In genomic region chr10:132319853-132320669, GRCh38 we compare ENCODE assay signal across 9 cellular contexts. TPM values are rescaled to one million over a fixed set of nuclear protein-coding genes. Genes with fewer than 3 reads are reported as not detected.
A peak's percentile ranks its signal among the peaks of the same experiment; 100 is the strongest.
DNase-seq lines count a peak whose midpoint lies in the region; ATAC-seq and TF ChIP-seq lines count a peak whose summit lies in the region.
"Had no signal": no experiment of that assay in that cellular context is flagged by ENCODE, and none has a peak within 500 bp of the region (broad histone marks: within the 10 kb centered on the region; RNA-seq: fewer than 3 reads in every experiment).

No MANE protein-coding gene starts in this region.

- H3K36me3 ChIP-seq in left lung: peaks cover 0 to 4% of the 10 kb centered on the region in 2 donors

- peaks cover 0 to 34% of the 10 kb centered on the region in 2 donors for H3K4me1 ChIP-seq in left lung
- H3K4me1 ChIP-seq: BLaER1 had no signal

- H3K27ac ChIP-seq in left lung: peak overlapping the region in 1 of 2 donors; percentile 45
- H3K27ac ChIP-seq: BLaER1 had no signal

- H3K27me3 Mint-ChIP-seq in activated CD8-positive, alpha-beta T cell treated with anti-CD3 and anti-CD28 coated beads, Interleukin-2, amount 10 ng/mL, durations not matched to agents 7 days and 5 days (ENCODE audit: low read depth): peaks cover 3% of the 10 kb centered on the region

- CTCF ChIA-PET in activated CD8-positive, alpha-beta T cell treated with anti-CD3 and anti-CD28 coated beads, Interleukin-2, amount 10 ng/mL, durations not matched to agents 7 days and 5 days (lab: Charles Lee): no interaction called here

- H3K4me3 Mint-ChIP-seq in activated CD8-positive, alpha-beta T cell treated with anti-CD3 and anti-CD28 coated beads, Interleukin-2, amount 10 ng/mL, durations not matched to agents 7 days and 5 days: no peak overlapping the region

- peak; percentile 98 for ATAC-seq in GM21576 (IDR thresholded peaks at IDR 0.05; ENCODE audit: unreplicated experiment)
- ATAC-seq in activated CD8-positive, alpha-beta T cell treated with anti-CD3 and anti-CD28 coated beads, Interleukin-2, amount 10 ng/mL, durations not matched to agents 7 days and 5 days: peak; percentile 58
- ATAC-seq in left lung: peak; percentile 87

- peaks cover 15% of the 10 kb centered on the region for H3K4me1 Mint-ChIP-seq in activated CD8-positive, alpha-beta T cell treated with anti-CD3 and anti-CD28 coated beads, Interleukin-2, amount 10 ng/mL, durations not matched to agents 7 days and 5 days (ENCODE audit: low read depth)

- no peaks in the 10 kb centered on the region for H3K9me3 Mint-ChIP-seq in activated CD8-positive, alpha-beta T cell treated with anti-CD3 and anti-CD28 coated beads, Interleukin-2, amount 10 ng/mL, durations not matched to agents 7 days and 5 days (ENCODE audit: insufficient read depth)

- POLR2A ChIA-PET in activated CD8-positive, alpha-beta T cell treated with anti-CD3 and anti-CD28 coated beads, Interleukin-2, amount 10 ng/mL, durations not matched to agents 7 days and 5 days (lab: Charles Lee): no interaction called here

- H3K27me3 ChIP-seq in left lung: no peaks in the 10 kb centered on the region
- H3K27me3 ChIP-seq: BLaER1 had no signal

- H3K36me3 Mint-ChIP-seq in activated CD8-positive, alpha-beta T cell treated with anti-CD3 and anti-CD28 coated beads, Interleukin-2, amount 10 ng/mL, durations not matched to agents 7 days and 5 days (ENCODE audit: low read depth): peaks cover 13% of the 10 kb centered on the region

- H3K4me3 ChIP-seq in left lung: no peak overlapping the region
- H3K4me3 ChIP-seq: BLaER1 had no signal

- intact Hi-C loops in left lung (cut with DNase I): no loop called here

- DNase-seq in NK-92 treated with Interleukin-12 subunit alpha and Interleukin-12 subunit beta, amount 100 ng/mL, for 24 hours (lab: John Stamatoyannopoulos, UW): peak; percentile 33
- DNase-seq in NK-92 (lab: John Stamatoyannopoulos, UW; ENCODE audit: unreplicated experiment): no peak
- DNase-seq in HK-2 (ENCODE audit: unreplicated experiment): peak; percentile 82
- DNase-seq in activated CD8-positive, alpha-beta T cell treated with anti-CD3 and anti-CD28 coated beads, Interleukin-2, amount 10 ng/mL, durations not matched to agents 7 days and 5 days: peak; percentile 40
- peak in 1 of 2 donors; percentile 52 for DNase-seq in left lung
- DNase-seq in NCI-H524 treated with DMSO at 0.1 percent for 48 hours (lab: John Stamatoyannopoulos, UW): no peak
- DNase-seq in NCI-H1105 (lab: John Stamatoyannopoulos, UW): no peak

- no peak for TF ChIP-seq CTCF in left lung (IDR thresholded peaks at IDR 0.05)

- no peak overlapping the region for H3K27ac Mint-ChIP-seq in activated CD8-positive, alpha-beta T cell treated with anti-CD3 and anti-CD28 coated beads, Interleukin-2, amount 10 ng/mL, durations not matched to agents 7 days and 5 days

- H3K9me3 ChIP-seq in left lung: no peaks in the 10 kb centered on the region
- H3K9me3 ChIP-seq: BLaER1 had no signal

RNA-seq across cellular contexts. Expression of gene LRRC27, which starts 11.9 kb away (rescaled TPM):
- 1 to 10 TPM; 3.3 to 3.8 TPM for total RNA-seq in activated CD8-positive, alpha-beta T cell treated with anti-CD3 and anti-CD28 coated beads, Interleukin-2, amount 10 ng/mL, durations not matched to agents 7 days and 5 days
- 10 to 100 TPM; 11.7 to 12.6 TPM for total RNA-seq in left lung

RNA-seq across cellular contexts. Expression of gene STK32C, which starts 12.3 kb away (rescaled TPM):
- total RNA-seq in activated CD8-positive, alpha-beta T cell treated with anti-CD3 and anti-CD28 coated beads, Interleukin-2, amount 10 ng/mL, durations not matched to agents 7 days and 5 days: 10 to 100 TPM; 19.1 to 21.1 TPM
- 10 to 100 TPM; 13.2 to 18.2 TPM for total RNA-seq in left lung

Comparison
In these comparisons a context has a peak if more than half of its experiments do, and no peak if none do; other contexts are left out.
1. DNase-seq: peak in NK-92 treated with Interleukin-12 subunit alpha and Interleukin-12 subunit beta, amount 100 ng/mL, for 24 hours (single experiment), HK-2 (single experiment) and activated CD8-positive, alpha-beta T cell treated with anti-CD3 and anti-CD28 coated beads, Interleukin-2, amount 10 ng/mL, durations not matched to agents 7 days and 5 days (single experiment); none in NK-92 (single experiment), NCI-H524 treated with DMSO at 0.1 percent for 48 hours (single experiment) and NCI-H1105 (single experiment).
2. Peak in every context shown above with its lines, with median percentiles within 50 percentile points of each other: ATAC-seq.